Comparison of ENCODE assay signal across 1 cellular context in genomic region chr2:215760526-215760925, GRCh38.
TF ChIP-seq lines count a peak whose summit lies in the region.

No MANE protein-coding gene starts in this region.

TF ChIP-seq in SK-N-SH, 30 proteins besides CTCF, POLR2A, EP300 and RAD21 (continued from another document):
- TF ChIP-seq ZBTB33 (IDR thresholded peaks at IDR 0.05; ENCODE audit: borderline replicate concordance, low read depth) = no peak
- TF ChIP-seq TEAD4 (IDR thresholded peaks at IDR 0.05; ENCODE audit: borderline replicate concordance, insufficient read depth) = no peak
- TF ChIP-seq YY1 (IDR thresholded peaks at IDR 0.05; ENCODE audit: low read depth) = no peak
- no peak for TF ChIP-seq FOXJ3 (CRISPR knock-in tag; IDR thresholded peaks at IDR 0.05)
- no peak for TF ChIP-seq IRF3 (IDR thresholded peaks at IDR 0.05; ENCODE audit: low read depth, low read length)
- no peak for TF ChIP-seq SMC3 (IDR thresholded peaks at IDR 0.05; ENCODE audit: low read depth, low read length)
TF ChIP-seq in SK-N-SH: peak in this region for 0.
